ENCODE assay signal across 8 cellular contexts in the genomic region with DNA sequence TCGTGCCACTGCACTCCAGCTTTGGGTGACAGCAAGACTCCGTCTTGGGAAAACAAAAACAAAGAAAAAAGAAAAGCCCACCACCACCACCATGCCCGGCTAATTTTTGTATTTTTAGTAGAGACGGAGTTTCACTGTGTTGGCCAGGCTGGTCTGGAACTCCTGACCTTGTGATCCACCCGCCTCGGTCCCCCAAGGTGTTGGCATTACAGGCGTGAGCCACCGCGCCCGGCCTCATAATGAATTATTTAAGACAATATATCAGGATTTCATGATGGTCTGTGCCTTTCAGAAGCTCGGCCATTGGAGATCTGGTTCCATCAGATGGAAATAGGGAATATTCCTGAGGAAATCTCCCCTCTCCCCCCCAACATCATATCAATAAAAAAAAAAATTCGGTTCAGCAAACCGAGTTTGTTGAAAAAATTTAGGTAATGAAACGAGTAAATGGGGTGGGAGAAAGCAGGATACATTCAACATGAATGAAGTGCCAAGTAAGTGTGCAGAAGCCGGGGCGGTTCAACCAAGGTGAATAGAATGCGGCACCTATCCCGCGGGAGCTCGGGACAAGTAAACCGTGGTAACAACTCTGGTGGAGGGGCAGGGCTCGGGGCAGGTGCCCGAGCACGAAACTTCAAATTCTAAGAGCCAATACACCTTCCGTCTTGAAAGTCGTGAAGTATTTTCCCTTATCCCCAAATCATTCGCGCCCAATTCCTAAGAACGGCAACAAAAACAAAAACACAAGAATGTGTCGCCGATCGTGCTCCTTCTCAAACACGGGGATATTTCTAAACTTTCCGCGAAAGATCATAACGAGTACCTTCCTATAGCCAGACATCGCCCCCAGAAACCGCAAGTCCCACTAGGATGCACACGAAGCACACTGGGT. TPM values are rescaled to one million over a fixed set of nuclear protein-coding genes. Genes with fewer than 3 reads are reported as not detected.
DNase-seq lines count a peak whose midpoint lies in the region; ATAC-seq, FAIRE-seq and TF ChIP-seq lines count a peak whose summit lies in the region.

No MANE protein-coding gene starts in this region.

- no peak for DNase-seq in CD4-positive, alpha-beta memory T cell
- DNase-seq in M059J (ENCODE audit: low read depth), result peak; percentile 18
- DNase-seq in cardiac fibroblast (ENCODE audit: low read depth in 2 of 2), result no peak
- DNase-seq in mucosa of descending colon, result peak; percentile 41 to 64 (median 44)
- peak; percentile 1 for DNase-seq in urothelium cell line (ENCODE audit: low spot score)
- DNase-seq in AG08396 (ENCODE audit: low spot score), result no peak

- H3K36me3 ChIP-seq in CD4-positive, alpha-beta memory T cell (ENCODE audit: insufficient read depth, low read length), result no peaks in the 10 kb centered on the region
- no peaks in the 10 kb centered on the region for H3K36me3 ChIP-seq in mucosa of descending colon (ENCODE audit: low read depth)

- H3K27me3 Mint-ChIP-seq in CD4-positive, alpha-beta memory T cell, result no peaks in the 10 kb centered on the region

- peak overlapping the region; percentile 63 to 70 for H3K4me3 ChIP-seq in CD4-positive, alpha-beta memory T cell (ENCODE audit: low read length in 2 of 2)
- H3K4me3 ChIP-seq in cardiac fibroblast (replicated peaks in 1 of 2; ENCODE audit: low read depth in 2 of 2, low read length in 2 of 2) (peak overlapping the region; percentile 59 to 65), mucosa of descending colon (peak overlapping the region; percentile 11)

- intact Hi-C loops in CD4-positive, alpha-beta memory T cell (cut with micrococcal nuclease), result loop anchor here (1.0 to 2.0 kb wide), 6 partner anchors 66 to 1451 kb away; partner anchors contain the start of genes AP1S2, PIGA, RBBP7 and REPS2
- intact Hi-C loops in mucosa of descending colon (cut with DNase I, micrococcal nuclease), result no loop called here

- FAIRE-seq in urothelium cell line (lab: Jason Lieb, UNC), result no peak

- H3K36me3 Mint-ChIP-seq in CD4-positive, alpha-beta memory T cell, result peaks cover 3 to 4% of the 10 kb centered on the region in 2 donors

- peak overlapping the region; percentile 78 to 96 (median 92) for H3K27ac Mint-ChIP-seq in CD4-positive, alpha-beta memory T cell

- CTCF ChIA-PET in CD4-positive, alpha-beta memory T cell (lab: Charles Lee; ENCODE audit: partially characterized antibody), result interaction anchor here (0.8 kb wide), 1 partner anchor 81 kb away, joined by 5 read pairs; no protein-coding TSS in a partner anchor

- peaks cover 12% of the 10 kb centered on the region for H3K4me1 ChIP-seq in CD4-positive, alpha-beta memory T cell (ENCODE audit: insufficient read depth, low read length)
- H3K4me1 ChIP-seq in mucosa of descending colon (ENCODE audit: low read depth), result peaks cover 8% of the 10 kb centered on the region

- peak overlapping the region; percentile 92 to 96 (median 94) for H3K4me3 Mint-ChIP-seq in CD4-positive, alpha-beta memory T cell

- H3K27me3 ChIP-seq in CD4-positive, alpha-beta memory T cell (ENCODE audit: insufficient read depth, low read length), result no peaks in the 10 kb centered on the region

- POLR2A ChIA-PET in CD4-positive, alpha-beta memory T cell (lab: Charles Lee; ENCODE audit: partially characterized antibody), result interaction anchor here (1.4 kb wide), 1 partner anchor 66 kb away, joined by 5 read pairs; the partner anchor contains the start of gene SYAP1

- H3K9me3 Mint-ChIP-seq in CD4-positive, alpha-beta memory T cell, result no peaks in the 10 kb centered on the region

- TF ChIP-seq CTCF in cardiac fibroblast (IDR thresholded peaks at IDR 0.05; ENCODE audit: low read depth, low read length) (no peak), mucosa of descending colon (IDR thresholded peaks at IDR 0.05) (no peak)

- no peaks in the 10 kb centered on the region for H3K9me3 ChIP-seq in CD4-positive, alpha-beta memory T cell (ENCODE audit: control insufficient read depth in 1 of 2, low read length in 2 of 2)
- no peaks in the 10 kb centered on the region for H3K9me3 ChIP-seq in mucosa of descending colon

- peak overlapping the region; percentile 77 for H3K27ac ChIP-seq in CD4-positive, alpha-beta memory T cell (ENCODE audit: low read depth, low read length)

- ATAC-seq in mucosa of descending colon, result no peak
- ATAC-seq in GM18868 (IDR thresholded peaks at IDR 0.05; ENCODE audit: unreplicated experiment), result no peak
- ATAC-seq in GM21619 (IDR thresholded peaks at IDR 0.05; ENCODE audit: unreplicated experiment), result no peak

- peaks cover 13 to 28% (median 19%) of the 10 kb centered on the region in 4 donors for H3K4me1 Mint-ChIP-seq in CD4-positive, alpha-beta memory T cell

RNA-seq across cellular contexts. Expression of gene TXLNG, which starts 0.8 kb away (rescaled TPM):
- total RNA-seq in CD4-positive, alpha-beta memory T cell, result 10 to 100 TPM; 17.8 to 19.8 TPM
- polyA plus RNA-seq in CD4-positive, alpha-beta memory T cell, result 10 to 100 TPM in 1 of 2 donors, 1 to 10 TPM in 1; 9.4 to 20.2 TPM
- total RNA-seq in M059J (2014; rRNA removed; shearing (Covaris generic)), result 7.2 and 10.7 TPM in 2 replicates
- 10 to 100 TPM in 1 of 3 donors, 1 to 10 TPM in 2; 8.5 to 13.2 (median 8.9) TPM for total RNA-seq in mucosa of descending colon

Comparison
In these comparisons a context has a peak if more than half of its experiments do, and no peak if none do; other contexts are left out.
1. DNase-seq: peak in M059J (single experiment), mucosa of descending colon (3 of 3) and urothelium cell line (single experiment); none in CD4-positive, alpha-beta memory T cell (0 of 5), cardiac fibroblast (0 of 2) and AG08396 (single experiment).
2. H3K4me3 ChIP-seq: peak in every context shown above with its lines; median percentile 66 in CD4-positive, alpha-beta memory T cell; 62 in cardiac fibroblast; 11 in mucosa of descending colon.